Comparison of ENCODE assay signal across 30 cellular contexts in genomic region chr11:107783121-107783520, GRCh38.
"Had no signal": no experiment of that assay in that cellular context is flagged by ENCODE, and none has a peak within 500 bp of the region (broad histone marks: within the 10 kb centered on the region; RNA-seq: fewer than 3 reads in every experiment).

No MANE protein-coding gene starts in this region.

- DNase-seq: activated CD4-positive, alpha-beta memory T cell treated with anti-CD3 and anti-CD28 coated beads for 36 hours; activated CD4-positive, alpha-beta T cell treated with anti-CD3 and anti-CD28 coated beads for 36 hours; activated CD4-positive, alpha-beta T cell treated with anti-CD3 and anti-CD28 coated beads, Interleukin-2, amount 10 ng/mL, durations not matched to agents 24 days and 14 days; activated CD4-positive, CD25-positive, alpha-beta regulatory T cell; activated CD4-positive, CD25-positive, alpha-beta regulatory T cell treated with anti-CD3 and anti-CD28 coated beads, Interleukin-2, amount 50 U/mL, for 72 hours; activated CD8-positive, alpha-beta memory T cell treated with anti-CD3 and anti-CD28 coated beads, Interleukin-2, amount 10 ng/mL, durations not matched to agents 7 days and 5 days; activated CD8-positive, alpha-beta memory T cell treated with anti-CD3 and anti-CD28 coated beads, Interleukin-2, amount 50 U/mL, for 4 hours; activated CD8-positive, alpha-beta T cell treated with anti-CD3 and anti-CD28 coated beads, Interleukin-2, amount 10 ng/mL, durations not matched to agents 7 days and 5 days; activated effector memory CD4-positive, alpha-beta T cell treated with anti-CD3 and anti-CD28 coated beads, Interleukin-2, amount 50 U/mL, for 16 hours; activated naive CD4-positive, alpha-beta T cell treated with anti-CD3 and anti-CD28 coated beads, Interleukin-2, amount 10 ng/mL, durations not matched to agents 7 days and 5 days; activated naive CD8-positive, alpha-beta T cell treated with anti-CD3 and anti-CD28 coated beads, Interleukin-2, amount 10 ng/mL, durations not matched to agents 7 days and 5 days; activated T-cell treated with anti-CD3 and anti-CD28 coated beads, Interleukin-2, amount 50 U/mL, for 1 hour; activated T-cell treated with anti-CD3 and anti-CD28 coated beads, Interleukin-2, amount 50 U/mL, for 48 hours; body of pancreas; central memory CD4-positive, alpha-beta T cell; cerebellar nuclear complex; colonic mucosa; effector CD8-positive, alpha-beta T cell; esophagus squamous epithelium; foreskin melanocyte; head of caudate nucleus; T-helper 1 cell; T-helper 17 cell; T1000 had no signal

- H3K27ac ChIP-seq: ascending aorta, body of pancreas, breast epithelium, cardiac muscle cell, colonic mucosa, epithelial cell of prostate, esophagus squamous epithelium, gastroesophageal sphincter had no signal

- ATAC-seq: activated CD4-positive, alpha-beta T cell treated with anti-CD3 and anti-CD28 coated beads for 36 hours; activated CD8-positive, alpha-beta memory T cell treated with anti-CD3 and anti-CD28 coated beads, Interleukin-2, amount 10 ng/mL, durations not matched to agents 7 days and 5 days; activated CD8-positive, alpha-beta T cell treated with anti-CD3 and anti-CD28 coated beads, Interleukin-2, amount 10 ng/mL, durations not matched to agents 7 days and 5 days; activated naive CD4-positive, alpha-beta T cell treated with anti-CD3 and anti-CD28 coated beads, Interleukin-2, amount 50 U/mL, for 72 hours; body of pancreas; gastroesophageal sphincter; T-helper 17 cell had no signal

- H3K4me3 ChIP-seq: ascending aorta, body of pancreas, breast epithelium, cardiac muscle cell, colonic mucosa, esophagus squamous epithelium, gastroesophageal sphincter had no signal

- H3K4me1 ChIP-seq: ascending aorta, body of pancreas, breast epithelium, colonic mucosa, esophagus squamous epithelium, gastroesophageal sphincter had no signal

- H3K27me3 ChIP-seq: ascending aorta, body of pancreas, breast epithelium, cardiac muscle cell, colonic mucosa, esophagus squamous epithelium, gastroesophageal sphincter had no signal

- H3K36me3 ChIP-seq: ascending aorta, breast epithelium, cardiac muscle cell, colonic mucosa, esophagus squamous epithelium, gastroesophageal sphincter had no signal

- H3K9me3 ChIP-seq: ascending aorta, body of pancreas, breast epithelium, colonic mucosa, esophagus squamous epithelium, gastroesophageal sphincter had no signal
